In the genomic region with DNA sequence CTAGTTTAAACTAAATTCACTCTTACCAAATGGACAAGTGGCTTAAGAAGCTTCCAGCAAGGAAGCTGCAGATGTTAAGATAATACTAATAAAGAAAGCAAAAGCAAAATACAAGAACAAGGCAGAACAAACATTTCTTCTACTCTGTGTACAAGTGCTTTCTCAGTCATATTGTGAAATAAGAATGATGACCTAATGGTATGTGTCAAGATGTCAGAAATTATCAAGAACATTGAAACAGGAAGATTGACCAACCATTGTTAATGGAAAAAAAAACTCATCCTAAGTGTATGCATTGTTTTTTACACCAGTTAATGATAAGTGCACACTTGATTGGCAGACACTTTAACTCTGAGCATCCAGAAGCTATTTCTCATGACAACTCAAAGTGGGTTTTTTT, we compare ENCODE assay signal across 13 cellular contexts.
DNase-seq lines count a peak whose midpoint lies in the region; ATAC-seq lines count a peak whose summit lies in the region.
"Had no signal": no experiment of that assay in that cellular context is flagged by ENCODE, and none has a peak within 500 bp of the region (broad histone marks: within the 10 kb centered on the region; RNA-seq: fewer than 3 reads in every experiment).

No MANE protein-coding gene starts in this region.

- no peaks in the 10 kb centered on the region for H3K4me1 Mint-ChIP-seq in activated T-cell treated with anti-CD3 and anti-CD28 coated beads, Interleukin-2, amount 50 U/mL, for 4 hours (ENCODE audit: low read depth)

- H3K4me3 Mint-ChIP-seq in activated T-cell treated with anti-CD3 and anti-CD28 coated beads, Interleukin-2, amount 50 U/mL, for 4 hours = no peak overlapping the region
- H3K4me3 Mint-ChIP-seq: activated CD8-positive, alpha-beta T cell treated with anti-CD3 and anti-CD28 coated beads, Interleukin-2, amount 10 ng/mL, durations not matched to agents 7 days and 5 days had no signal

- no peaks in the 10 kb centered on the region for H3K27me3 Mint-ChIP-seq in activated T-cell treated with anti-CD3 and anti-CD28 coated beads, Interleukin-2, amount 50 U/mL, for 4 hours (ENCODE audit: low read depth)

- peaks cover 9% of the 10 kb centered on the region for H3K9me3 Mint-ChIP-seq in activated T-cell treated with anti-CD3 and anti-CD28 coated beads, Interleukin-2, amount 50 U/mL, for 4 hours

- intact Hi-C loops in posterior vena cava (cut with DNase I) = no loop called here

- peak; percentile 36 for DNase-seq in SKM-1 treated with dmso at 0.1 percent for 144 hours (lab: John Stamatoyannopoulos, UW; ENCODE audit: unreplicated experiment)
- no peak for DNase-seq in SKM-1 (lab: John Stamatoyannopoulos, UW; ENCODE audit: unreplicated experiment)
- peak; percentile 9 for DNase-seq in retina
- DNase-seq in activated T-cell treated with anti-CD3 and anti-CD28 coated beads, Interleukin-2, amount 50 U/mL, for 4 hours = no peak
- DNase-seq in posterior vena cava (ENCODE audit: low spot score) = no peak
- no peak for DNase-seq in stimulated activated CD4-positive, alpha-beta T cell treated with anti-CD3 and anti-CD28 coated beads, Interleukin-12 subunit alpha, Interleukin-12 subunit beta, amount 100 ng/mL, for 4 hours
- DNase-seq: activated CD8-positive, alpha-beta T cell treated with anti-CD3 and anti-CD28 coated beads, Interleukin-2, amount 10 ng/mL, durations not matched to agents 7 days and 5 days; aorta; NCI-H526; stimulated activated CD4-positive, alpha-beta T cell treated with anti-CD3 and anti-CD28 coated beads, Interleukin-4, amount 100 ng/mL, for 1 hour had no signal

- ATAC-seq in HG02642 (IDR thresholded peaks at IDR 0.05; ENCODE audit: poor library complexity, unreplicated experiment) = peak; percentile 70
- peak; percentile 97 for ATAC-seq in HG03565 (IDR thresholded peaks at IDR 0.05; ENCODE audit: unreplicated experiment)
- ATAC-seq in activated T-cell treated with anti-CD3 and anti-CD28 coated beads, Interleukin-2, amount 50 U/mL, for 4 hours = no peak
- ATAC-seq: A549; activated CD8-positive, alpha-beta T cell treated with anti-CD3 and anti-CD28 coated beads, Interleukin-2, amount 10 ng/mL, durations not matched to agents 7 days and 5 days had no signal

- no peaks in the 10 kb centered on the region for H3K36me3 Mint-ChIP-seq in activated T-cell treated with anti-CD3 and anti-CD28 coated beads, Interleukin-2, amount 50 U/mL, for 4 hours (ENCODE audit: insufficient read depth)

Comparison
In these comparisons a context has a peak if more than half of its experiments do, and no peak if none do; other contexts are left out.
1. DNase-seq: peak in SKM-1 treated with dmso at 0.1 percent for 144 hours (single experiment) and retina (single experiment); none in SKM-1 (single experiment), activated T-cell treated with anti-CD3 and anti-CD28 coated beads, Interleukin-2, amount 50 U/mL, for 4 hours (single experiment), posterior vena cava (single experiment) and stimulated activated CD4-positive, alpha-beta T cell treated with anti-CD3 and anti-CD28 coated beads, Interleukin-12 subunit alpha, Interleukin-12 subunit beta, amount 100 ng/mL, for 4 hours (single experiment).
2. ATAC-seq: peak in HG02642 (single experiment) and HG03565 (single experiment); none in activated T-cell treated with anti-CD3 and anti-CD28 coated beads, Interleukin-2, amount 50 U/mL, for 4 hours (0 of 2).